In the genomic region with DNA sequence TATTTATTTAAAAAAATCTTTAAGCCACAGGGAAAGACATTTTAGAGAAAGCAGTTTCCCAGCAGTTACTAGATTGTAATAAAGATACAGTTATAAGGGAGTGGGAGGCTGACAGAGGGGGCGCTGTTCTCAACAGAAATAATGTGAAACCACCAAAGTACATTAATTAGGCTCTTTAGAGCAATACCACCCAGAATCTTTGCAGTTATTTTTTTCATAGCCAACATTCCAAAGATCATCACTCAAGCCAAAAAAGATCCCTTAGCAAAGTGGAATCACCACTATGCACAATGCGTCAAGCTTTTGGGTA, we compare ENCODE assay signal across 16 cellular contexts.
DNase-seq lines count a peak whose midpoint lies in the region; ATAC-seq and TF ChIP-seq lines count a peak whose summit lies in the region.
"Had no signal": no experiment of that assay in that cellular context is flagged by ENCODE, and none has a peak within 500 bp of the region (broad histone marks: within the 10 kb centered on the region; RNA-seq: fewer than 3 reads in every experiment).

No MANE protein-coding gene starts in this region.

- H3F3A ChIP-seq in MM.1S (ENCODE audit: insufficient read depth, low read length): no peaks in the 10 kb centered on the region

- no peak for DNase-seq in DND-41
- DNase-seq in MM.1S: no peak
- no peak for DNase-seq in adipocyte (ENCODE audit: low read depth)
- DNase-seq in prostate gland (ENCODE audit: low spot score): no peak
- DNase-seq: activated naive CD8-positive, alpha-beta T cell treated with anti-CD3 and anti-CD28 coated beads, Interleukin-2, amount 50 U/mL, for 24 hours; naive thymus-derived CD4-positive, alpha-beta T cell; NCI-H2171 treated with DMSO at 0.1 percent for 48 hours; stimulated activated CD8-positive, alpha-beta memory T cell treated with anti-CD3 and anti-CD28 coated beads, Interleukin-4, amount 100 ng/mL, for 48 hours; T-helper 17 cell; transverse colon had no signal

- 48% methylated on average over 2 of the region's 2 CpGs for WGBS in prostate gland

- H3K36me3 ChIP-seq in DND-41 (ENCODE audit: insufficient read depth, low read length): no peaks in the 10 kb centered on the region
- no peaks in the 10 kb centered on the region for H3K36me3 ChIP-seq in MM.1S (replicated peaks; ENCODE audit: insufficient read depth, low read length)
- H3K36me3 ChIP-seq in adipocyte (ENCODE audit: control insufficient read depth, insufficient read depth, low read length, severe bottlenecking): no peaks in the 10 kb centered on the region
- H3K36me3 ChIP-seq in muscle layer of duodenum (ENCODE audit: control insufficient read depth in 1 of 2, insufficient read depth in 2 of 2, low read length in 2 of 2): no peaks in the 10 kb centered on the region
- H3K36me3 ChIP-seq in prostate gland: no peaks in the 10 kb centered on the region
- H3K36me3 ChIP-seq: transverse colon had no signal

- TF ChIP-seq CTCF in DND-41 (IDR thresholded peaks at IDR 0.05; ENCODE audit: borderline replicate concordance, extremely low read depth, low read length, poor library complexity, severe bottlenecking): peak; percentile 22
- TF ChIP-seq CTCF in MM.1S (IDR thresholded peaks at IDR 0.05; ENCODE audit: low read length): peak; percentile 8; the same call in 1 of the 2 replicates
- TF ChIP-seq CTCF in prostate gland (IDR thresholded peaks at IDR 0.05): no peak

- H2AFZ ChIP-seq in DND-41 (ENCODE audit: low read depth, low read length): no peak overlapping the region
- H2AFZ ChIP-seq in MM.1S (ENCODE audit: low read length): no peak overlapping the region

- no peak for TF ChIP-seq POLR2A in prostate gland (IDR thresholded peaks at IDR 0.05)

- H3K9ac ChIP-seq in DND-41 (ENCODE audit: low read depth, low read length) (no peak overlapping the region), MM.1S (ENCODE audit: low read length) (no peak overlapping the region), adipocyte (ENCODE audit: low read length) (no peak overlapping the region)

- ATAC-seq in DND-41 (ENCODE audit: insufficient read depth, low read depth) (no peak), GM19035 (IDR thresholded peaks at IDR 0.05; ENCODE audit: unreplicated experiment) (no peak), GM19467 (IDR thresholded peaks at IDR 0.05; ENCODE audit: unreplicated experiment) (no peak), HG03139 (IDR thresholded peaks at IDR 0.05; ENCODE audit: unreplicated experiment) (no peak)
- ATAC-seq: activated naive CD8-positive, alpha-beta T cell treated with anti-CD3 and anti-CD28 coated beads, Interleukin-2, amount 50 U/mL, for 24 hours; left lobe of liver; naive thymus-derived CD4-positive, alpha-beta T cell; T-helper 17 cell had no signal

- H3K9me3 ChIP-seq in DND-41 (ENCODE audit: insufficient read depth, low read length, severe bottlenecking): peaks cover 5% of the 10 kb centered on the region
- H3K9me3 ChIP-seq in MM.1S (replicated peaks; ENCODE audit: insufficient read depth, low read length): no peaks in the 10 kb centered on the region
- H3K9me3 ChIP-seq in adipocyte (ENCODE audit: control insufficient read depth, low read length): peaks cover 10% of the 10 kb centered on the region
- peaks cover 0 to 5% of the 10 kb centered on the region in 2 donors for H3K9me3 ChIP-seq in muscle layer of duodenum (ENCODE audit: control insufficient read depth in 1 of 2, low read length in 2 of 2)
- H3K9me3 ChIP-seq in prostate gland: no peaks in the 10 kb centered on the region
- H3K9me3 ChIP-seq: transverse colon had no signal

- H3K9me2 ChIP-seq in MM.1S (replicated peaks; ENCODE audit: insufficient read depth, low read length): no peaks in the 10 kb centered on the region

- H3K27me3 ChIP-seq in DND-41 (ENCODE audit: insufficient read depth, low read length, poor library complexity) (no peaks in the 10 kb centered on the region), MM.1S (replicated peaks; ENCODE audit: insufficient read depth, low read length) (no peaks in the 10 kb centered on the region), adipocyte (replicated peaks; ENCODE audit: control insufficient read depth, insufficient read depth, low read length) (no peaks in the 10 kb centered on the region), muscle layer of duodenum (ENCODE audit: low read depth, low read length) (no peaks in the 10 kb centered on the region), prostate gland (replicated peaks; ENCODE audit: insufficient read depth) (no peaks in the 10 kb centered on the region)
- H3K27me3 ChIP-seq: transverse colon had no signal

- H3K4me2 ChIP-seq in DND-41 (ENCODE audit: insufficient read depth, low read length) (no peak overlapping the region), MM.1S (ENCODE audit: low read depth, low read length) (no peak overlapping the region)

- intact Hi-C loops in prostate gland (cut with DNase I): no loop called here

- H3K27ac ChIP-seq in DND-41 (ENCODE audit: low read length): no peak overlapping the region
- no peak overlapping the region for H3K27ac ChIP-seq in MM.1S (ENCODE audit: low read length)
- no peak overlapping the region for H3K27ac ChIP-seq in muscle layer of duodenum (ENCODE audit: low read length)
- no peak overlapping the region for H3K27ac ChIP-seq in prostate gland
- H3K27ac ChIP-seq: epithelial cell of prostate, transverse colon had no signal

- no peaks in the 10 kb centered on the region for H4K20me1 ChIP-seq in DND-41 (ENCODE audit: insufficient read depth, low read length)
- H4K20me1 ChIP-seq in MM.1S (ENCODE audit: insufficient read depth, low read length): no peaks in the 10 kb centered on the region

- H3K4me3 ChIP-seq in DND-41 (ENCODE audit: low read depth in 1 of 2, low read length in 2 of 2): no peak overlapping the region
- H3K4me3 ChIP-seq in MM.1S (ENCODE audit: low read length): no peak overlapping the region
- H3K4me3 ChIP-seq in adipocyte (ENCODE audit: low read length): peak overlapping the region; percentile 31
- peak overlapping the region; percentile 40 to 50 for H3K4me3 ChIP-seq in muscle layer of duodenum (ENCODE audit: low read depth in 1 of 2, low read length in 2 of 2)
- H3K4me3 ChIP-seq in prostate gland: no peak overlapping the region
- H3K4me3 ChIP-seq: transverse colon had no signal

- no peaks in the 10 kb centered on the region for H3K4me1 ChIP-seq in DND-41 (ENCODE audit: insufficient read depth, low read length)
- H3K4me1 ChIP-seq in MM.1S (ENCODE audit: low read length): no peaks in the 10 kb centered on the region
- no peaks in the 10 kb centered on the region for H3K4me1 ChIP-seq in adipocyte (ENCODE audit: control insufficient read depth, insufficient read depth, low read length)
- H3K4me1 ChIP-seq in muscle layer of duodenum (ENCODE audit: control insufficient read depth in 1 of 2, insufficient read depth in 2 of 2, low read length in 2 of 2): no peaks in the 10 kb centered on the region
- no peaks in the 10 kb centered on the region for H3K4me1 ChIP-seq in prostate gland (replicated peaks)
- H3K4me1 ChIP-seq: transverse colon had no signal

- H3K79me2 ChIP-seq in DND-41 (ENCODE audit: insufficient read depth, low read length): no peaks in the 10 kb centered on the region
- H3K79me2 ChIP-seq in MM.1S (ENCODE audit: low read length): no peaks in the 10 kb centered on the region

Comparison
In these comparisons a context has a peak if more than half of its experiments do, and no peak if none do; other contexts are left out.
1. H3K4me3 ChIP-seq: peak in adipocyte (single experiment) and muscle layer of duodenum (2 of 2); none in DND-41 (0 of 2), MM.1S (single experiment) and prostate gland (0 of 2).
2. CTCF ChIP-seq: peak in DND-41 (single experiment) and MM.1S (single experiment); none in prostate gland (0 of 4).